In the genomic region with DNA sequence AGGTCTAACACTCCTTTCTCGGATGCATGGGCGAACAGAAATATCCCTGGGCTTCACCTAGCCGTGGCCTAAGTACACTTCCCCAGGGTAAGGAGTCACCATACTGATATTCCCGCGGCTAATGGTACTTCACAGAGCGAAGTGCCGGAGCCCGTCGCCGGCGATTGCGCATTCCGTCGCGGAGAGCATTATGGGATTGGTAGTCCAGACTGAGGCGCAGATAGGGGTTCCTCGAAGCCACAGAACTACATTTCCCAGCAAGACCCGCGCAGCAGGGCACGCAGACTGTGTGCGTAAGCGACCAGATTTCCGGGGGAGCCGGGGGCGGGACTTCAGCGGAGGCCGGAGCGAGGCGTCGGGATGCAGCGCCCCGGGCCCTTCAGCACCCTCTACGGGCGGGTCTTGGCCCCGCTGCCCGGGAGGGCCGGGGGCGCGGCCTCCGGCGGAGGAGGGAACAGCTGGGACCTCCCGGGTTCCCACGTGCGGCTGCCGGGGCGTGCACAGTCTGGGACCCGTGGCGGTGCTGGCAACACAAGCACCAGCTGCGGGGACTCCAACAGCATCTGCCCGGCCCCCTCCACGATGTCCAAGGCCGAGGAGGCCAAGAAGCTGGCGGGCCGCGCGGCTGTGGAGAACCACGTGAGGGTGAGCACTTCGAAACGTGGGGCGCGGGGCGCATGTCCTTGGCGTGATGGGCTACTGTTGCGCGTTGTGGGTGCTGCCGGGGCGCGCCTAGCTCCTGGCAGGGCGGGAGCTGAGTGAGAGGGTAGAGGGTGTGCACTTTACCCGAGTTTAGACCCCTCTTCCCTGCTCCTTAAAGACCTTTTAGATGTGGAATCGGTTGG, we compare ENCODE assay signal across 1 cellular context.
TF ChIP-seq lines count a peak whose summit lies in the region.

A gene (plus strand): TSS at position 335 of the 845 bp plus-strand sequence. CDS start 26 bp downstream, at position 361.

TF ChIP-seq in H1, 55 proteins besides CTCF, POLR2A, EP300 and RAD21 (continued from another document):
- TF ChIP-seq GABPA (IDR thresholded peaks at IDR 0.05; ENCODE audit: borderline replicate concordance, insufficient read depth, low read length) (peak; percentile 43; the same call in 1 of the 2 replicates), JUN (IDR thresholded peaks at IDR 0.05; ENCODE audit: low read depth, low read length) (no peak), RFX5 (IDR thresholded peaks at IDR 0.05; ENCODE audit: borderline replicate concordance, low read depth, low read length) (no peak)
TF ChIP-seq in H1: peak in this region for 30.
